32 cellular contexts compared by ENCODE assay signal in genomic region chr2:20630967-20631366, GRCh38. TPM values are rescaled to one million over a fixed set of nuclear protein-coding genes. Genes with fewer than 3 reads are reported as not detected.
"Had no signal": no experiment of that assay in that cellular context is flagged by ENCODE, and none has a peak within 500 bp of the region (broad histone marks: within the 10 kb centered on the region; RNA-seq: fewer than 3 reads in every experiment).

No MANE protein-coding gene starts in this region.

- H3K4me3 Mint-ChIP-seq: activated CD8-positive, alpha-beta T cell treated with anti-CD3 and anti-CD28 coated beads for 36 hours; activated naive CD4-positive, alpha-beta T cell treated with anti-CD3 and anti-CD28 coated beads, Interleukin-2, amount 50 U/mL, for 24 hours; activated naive CD8-positive, alpha-beta T cell treated with anti-CD3 and anti-CD28 coated beads, Interleukin-2, amount 50 U/mL, for 24 hours; nephron progenitor cell; stimulated activated naive B cell treated with anti-CD40 and anti-IgM and Interleukin-4, amounts not matched to agents 10 μg/mL and 1 μg/mL and 100 μg/mL, for 72 hours; WTC11 had no signal

- H3K9me3 Mint-ChIP-seq: activated CD8-positive, alpha-beta T cell treated with anti-CD3 and anti-CD28 coated beads for 36 hours; activated naive CD4-positive, alpha-beta T cell treated with anti-CD3 and anti-CD28 coated beads, Interleukin-2, amount 50 U/mL, for 24 hours; activated naive CD8-positive, alpha-beta T cell treated with anti-CD3 and anti-CD28 coated beads, Interleukin-2, amount 50 U/mL, for 24 hours; activated T-helper 2 cell treated with anti-CD3 and anti-CD28 coated beads, Interferon-gamma antibody, Interleukin-2, Interleukin-4, amounts not matched to agents 10 μg/mL and 5 μg/mL and 100 μg/mL, durations not matched to agents 14 hours and 24 hours and 36 hours; naive B cell; nephron progenitor cell; stimulated activated naive B cell treated with anti-CD40 and anti-IgM and Interleukin-4, amounts not matched to agents 10 μg/mL and 1 μg/mL and 100 μg/mL, for 72 hours; WTC11 had no signal

- H3K4me1 Mint-ChIP-seq: activated naive CD4-positive, alpha-beta T cell treated with anti-CD3 and anti-CD28 coated beads, Interleukin-2, amount 50 U/mL, for 24 hours; activated naive CD8-positive, alpha-beta T cell treated with anti-CD3 and anti-CD28 coated beads, Interleukin-2, amount 50 U/mL, for 24 hours had no signal

- DNase-seq: activated CD4-positive, alpha-beta T cell treated with anti-CD3 and anti-CD28 coated beads, Interleukin-2, amount 50 U/mL, for 1 hour; activated CD8-positive, alpha-beta T cell treated with anti-CD3 and anti-CD28 coated beads for 36 hours; activated naive CD8-positive, alpha-beta T cell treated with anti-CD3 and anti-CD28 coated beads, Interleukin-2, amount 50 U/mL, for 24 hours; activated T-cell treated with anti-CD3 and anti-CD28 coated beads, Interleukin-2, amount 50 U/mL, for 48 hours; cerebellar nuclear complex; effector memory CD4-positive, alpha-beta T cell; foreskin keratinocyte; heart right ventricle; kidney glomerular epithelial cell; naive B cell; nephron progenitor cell; small intestine; stimulated activated CD4-positive, alpha-beta T cell treated with anti-CD3 and anti-CD28 coated beads, Interleukin-1b, Interleukin-23, amount 100 ng/mL, for 48 hours; stimulated activated CD4-positive, alpha-beta T cell treated with anti-CD3 and anti-CD28 coated beads, Interleukin-4, amount 100 ng/mL, for 4 hours; stimulated activated CD8-positive, alpha-beta memory T cell treated with anti-CD3 and anti-CD28 coated beads, Interleukin-4, amount 100 ng/mL, for 48 hours; stimulated activated naive B cell treated with anti-CD40 and anti-IgM and Interleukin-4, amounts not matched to agents 10 μg/mL and 1 μg/mL and 100 μg/mL, for 72 hours; stomach; T-helper 2 cell; upper lobe of right lung had no signal

- H3K36me3 ChIP-seq: breast epithelium, ovary, upper lobe of right lung had no signal

- H3K27me3 Mint-ChIP-seq: activated CD8-positive, alpha-beta T cell treated with anti-CD3 and anti-CD28 coated beads for 36 hours; activated naive CD4-positive, alpha-beta T cell treated with anti-CD3 and anti-CD28 coated beads, Interleukin-2, amount 50 U/mL, for 24 hours; activated naive CD8-positive, alpha-beta T cell treated with anti-CD3 and anti-CD28 coated beads, Interleukin-2, amount 50 U/mL, for 24 hours; naive B cell; progenitor cell of endocrine pancreas; stimulated activated naive B cell treated with anti-CD40 and anti-IgM and Interleukin-4, amounts not matched to agents 10 μg/mL and 1 μg/mL and 100 μg/mL, for 72 hours had no signal

- H3K4me3 ChIP-seq: breast epithelium, coronary artery, dorsolateral prefrontal cortex, heart right ventricle, left lung, ovary, stomach, suprapubic skin, tibial artery, upper lobe of right lung had no signal

- ATAC-seq: activated CD8-positive, alpha-beta T cell treated with anti-CD3 and anti-CD28 coated beads for 36 hours; activated naive CD8-positive, alpha-beta T cell treated with anti-CD3 and anti-CD28 coated beads, Interleukin-2, amount 50 U/mL, for 24 hours; foreskin keratinocyte; heart right ventricle; left lung; sciatic nerve; stimulated activated naive B cell treated with anti-CD40 and anti-IgM and Interleukin-4, amounts not matched to agents 10 μg/mL and 1 μg/mL and 100 μg/mL, for 72 hours; upper lobe of right lung; WTC11 had no signal

- H3K27me3 ChIP-seq: breast epithelium, dorsolateral prefrontal cortex, foreskin keratinocyte, heart right ventricle, left lung, neutrophil, ovary, stomach, suprapubic skin, tibial artery, upper lobe of right lung had no signal

- H3K36me3 Mint-ChIP-seq: activated naive CD4-positive, alpha-beta T cell treated with anti-CD3 and anti-CD28 coated beads, Interleukin-2, amount 50 U/mL, for 24 hours; WTC11 had no signal

- H3K9me3 ChIP-seq: breast epithelium, heart right ventricle, left lung, neutrophil, ovary, stomach, suprapubic skin, tibial artery, upper lobe of right lung had no signal

- H3K27ac ChIP-seq: coronary artery, foreskin keratinocyte, heart right ventricle, left lung, neutrophil, ovary, suprapubic skin, upper lobe of right lung had no signal

- H3K27ac Mint-ChIP-seq: activated CD8-positive, alpha-beta T cell treated with anti-CD3 and anti-CD28 coated beads for 36 hours; activated naive CD4-positive, alpha-beta T cell treated with anti-CD3 and anti-CD28 coated beads, Interleukin-2, amount 50 U/mL, for 24 hours; activated naive CD8-positive, alpha-beta T cell treated with anti-CD3 and anti-CD28 coated beads, Interleukin-2, amount 50 U/mL, for 24 hours; activated T-helper 2 cell treated with anti-CD3 and anti-CD28 coated beads, Interferon-gamma antibody, Interleukin-2, Interleukin-4, amounts not matched to agents 10 μg/mL and 5 μg/mL and 100 μg/mL, durations not matched to agents 14 hours and 24 hours and 36 hours; naive B cell; nephron progenitor cell; progenitor cell of endocrine pancreas; stimulated activated naive B cell treated with anti-CD40 and anti-IgM and Interleukin-4, amounts not matched to agents 10 μg/mL and 1 μg/mL and 100 μg/mL, for 72 hours; WTC11 had no signal

RNA-seq across cellular contexts. Expression of gene GDF7, which starts 36.0 kb away (rescaled TPM):
- total RNA-seq: activated CD8-positive, alpha-beta T cell treated with anti-CD3 and anti-CD28 coated beads for 36 hours; foreskin keratinocyte had no signal
- polyA plus RNA-seq: foreskin keratinocyte had no signal
